15 cellular contexts compared by ENCODE assay signal in the genomic region with DNA sequence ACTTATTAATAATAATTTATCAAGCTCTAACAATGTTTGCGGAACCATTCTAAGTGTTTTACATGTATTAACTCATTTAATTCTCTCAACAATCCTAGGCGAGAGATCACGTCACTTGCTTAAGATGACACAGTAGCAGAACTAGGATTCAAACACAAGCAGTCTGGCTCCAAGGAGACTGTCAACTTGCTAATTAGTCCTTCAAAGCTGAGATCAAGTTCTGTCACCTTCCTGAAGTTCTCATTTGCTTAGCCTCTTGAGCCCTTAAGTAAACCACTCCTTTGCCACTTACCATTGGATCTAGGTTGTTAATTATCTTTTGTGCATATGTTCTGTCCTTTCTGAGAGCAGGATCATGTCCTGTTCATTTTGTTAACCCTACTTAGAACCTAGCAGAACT. TPM values are rescaled to one million over a fixed set of nuclear protein-coding genes. Genes with fewer than 3 reads are reported as not detected.
DNase-seq lines count a peak whose midpoint lies in the region; ATAC-seq and TF ChIP-seq lines count a peak whose summit lies in the region.
"Had no signal": no experiment of that assay in that cellular context is flagged by ENCODE, and none has a peak within 500 bp of the region (broad histone marks: within the 10 kb centered on the region; RNA-seq: fewer than 3 reads in every experiment).

No MANE protein-coding gene starts in this region.

- no peaks in the 10 kb centered on the region for H3K9me3 ChIP-seq in psoas muscle
- H3K9me3 ChIP-seq: gastroesophageal sphincter, right lobe of liver, vagina had no signal

- peaks cover 2% of the 10 kb centered on the region for H3K9me3 Mint-ChIP-seq in activated CD8-positive, alpha-beta T cell treated with anti-CD3 and anti-CD28 coated beads for 36 hours
- H3K9me3 Mint-ChIP-seq in activated CD8-positive, alpha-beta T cell treated with anti-CD3 and anti-CD28 coated beads, Interleukin-2, amount 10 ng/mL, durations not matched to agents 7 days and 5 days (ENCODE audit: insufficient read depth) = no peaks in the 10 kb centered on the region
- no peaks in the 10 kb centered on the region for H3K9me3 Mint-ChIP-seq in IgD-negative memory B cell
- no peaks in the 10 kb centered on the region for H3K9me3 Mint-ChIP-seq in activated naive CD8-positive, alpha-beta T cell treated with anti-CD3 and anti-CD28 coated beads, Interleukin-2, amount 10 ng/mL, durations not matched to agents 7 days and 5 days

- POLR2A ChIA-PET in activated CD8-positive, alpha-beta T cell treated with anti-CD3 and anti-CD28 coated beads for 36 hours (lab: Charles Lee) = interaction anchor here (0.5 to 1.5 kb wide), 4 partner anchors 42 to 85 kb away, joined by 3 read pairs; no protein-coding TSS in a partner anchor
- POLR2A ChIA-PET in activated CD8-positive, alpha-beta T cell treated with anti-CD3 and anti-CD28 coated beads, Interleukin-2, amount 10 ng/mL, durations not matched to agents 7 days and 5 days (lab: Charles Lee) = interaction anchor here (0.9 kb wide), 1 partner anchor 8 kb away, joined by 3 read pairs; no protein-coding TSS in a partner anchor
- POLR2A ChIA-PET in activated naive CD8-positive, alpha-beta T cell treated with anti-CD3 and anti-CD28 coated beads, Interleukin-2, amount 10 ng/mL, durations not matched to agents 7 days and 5 days (lab: Charles Lee) = interaction anchor here (0.8 to 1.3 kb wide), 3 partner anchors 8 to 57 kb away, joined by 4 to 6 read pairs (median 5); no protein-coding TSS in a partner anchor

- DNase-seq in activated CD8-positive, alpha-beta T cell treated with anti-CD3 and anti-CD28 coated beads for 36 hours = no peak
- DNase-seq in activated CD8-positive, alpha-beta T cell treated with anti-CD3 and anti-CD28 coated beads, Interleukin-2, amount 10 ng/mL, durations not matched to agents 7 days and 5 days = no peak
- no peak for DNase-seq in activated naive CD8-positive, alpha-beta T cell treated with anti-CD3 and anti-CD28 coated beads, Interleukin-2, amount 10 ng/mL, durations not matched to agents 7 days and 5 days
- DNase-seq in psoas muscle (no peak), SHP77 treated with DMSO at 0.1 percent for 48 hours (lab: John Stamatoyannopoulos, UW) (no peak)
- DNase-seq: Calu3, left colon, NCI-H526, PC-3, right lobe of liver had no signal

- H3K4me1 ChIP-seq in psoas muscle = peaks cover 62% of the 10 kb centered on the region

- peak overlapping the region; percentile 8 for H3K27ac ChIP-seq in psoas muscle
- H3K27ac ChIP-seq: gastroesophageal sphincter, right lobe of liver had no signal

- CTCF ChIA-PET in activated CD8-positive, alpha-beta T cell treated with anti-CD3 and anti-CD28 coated beads for 36 hours (lab: Charles Lee) = interaction anchor here (0.9 to 2.2 kb wide), 6 partner anchors 12 to 90 kb away, joined by 3 to 13 read pairs (median 6); a partner anchor contains a TSS
- CTCF ChIA-PET in activated CD8-positive, alpha-beta T cell treated with anti-CD3 and anti-CD28 coated beads, Interleukin-2, amount 10 ng/mL, durations not matched to agents 7 days and 5 days (lab: Charles Lee) = interaction anchor here (1.1 to 2.9 kb wide), 6 partner anchors 11 to 151 kb away, joined by 3 to 20 read pairs (median 5); a partner anchor contains a TSS

- H3K27ac Mint-ChIP-seq in activated CD8-positive, alpha-beta T cell treated with anti-CD3 and anti-CD28 coated beads for 36 hours = peak overlapping the region; percentile 82
- no peak overlapping the region for H3K27ac Mint-ChIP-seq in activated CD8-positive, alpha-beta T cell treated with anti-CD3 and anti-CD28 coated beads, Interleukin-2, amount 10 ng/mL, durations not matched to agents 7 days and 5 days
- peak overlapping the region in 2 of 3 donors; percentile 8 to 48 for H3K27ac Mint-ChIP-seq in IgD-negative memory B cell
- H3K27ac Mint-ChIP-seq in activated naive CD8-positive, alpha-beta T cell treated with anti-CD3 and anti-CD28 coated beads, Interleukin-2, amount 10 ng/mL, durations not matched to agents 7 days and 5 days = peak overlapping the region; percentile 17

- H3K4me1 Mint-ChIP-seq in activated CD8-positive, alpha-beta T cell treated with anti-CD3 and anti-CD28 coated beads for 36 hours (ENCODE audit: low read depth) = peaks cover 68% of the 10 kb centered on the region
- H3K4me1 Mint-ChIP-seq in activated CD8-positive, alpha-beta T cell treated with anti-CD3 and anti-CD28 coated beads, Interleukin-2, amount 10 ng/mL, durations not matched to agents 7 days and 5 days (ENCODE audit: low read depth) = peaks cover 67% of the 10 kb centered on the region
- H3K4me1 Mint-ChIP-seq in IgD-negative memory B cell = peaks cover 14 to 21% (median 16%) of the 10 kb centered on the region in 3 donors
- H3K4me1 Mint-ChIP-seq in activated naive CD8-positive, alpha-beta T cell treated with anti-CD3 and anti-CD28 coated beads, Interleukin-2, amount 10 ng/mL, durations not matched to agents 7 days and 5 days = peaks cover 37% of the 10 kb centered on the region

- peaks cover 5 to 26% of the 10 kb centered on the region in 2 donors for H3K36me3 ChIP-seq in psoas muscle (ENCODE audit: insufficient read depth in 1 of 2, low read depth in 1 of 2)

- H3K4me3 ChIP-seq in psoas muscle = no peak overlapping the region
- H3K4me3 ChIP-seq: right lobe of liver, vagina had no signal

- 78 to 96% (median 87%) methylated on average over 3 of the region's 3 CpGs for WGBS in psoas muscle, 3 donors

- H3K4me3 Mint-ChIP-seq in activated CD8-positive, alpha-beta T cell treated with anti-CD3 and anti-CD28 coated beads for 36 hours = no peak overlapping the region
- H3K4me3 Mint-ChIP-seq in activated CD8-positive, alpha-beta T cell treated with anti-CD3 and anti-CD28 coated beads, Interleukin-2, amount 10 ng/mL, durations not matched to agents 7 days and 5 days = no peak overlapping the region
- no peak overlapping the region for H3K4me3 Mint-ChIP-seq in IgD-negative memory B cell
- no peak overlapping the region for H3K4me3 Mint-ChIP-seq in activated naive CD8-positive, alpha-beta T cell treated with anti-CD3 and anti-CD28 coated beads, Interleukin-2, amount 10 ng/mL, durations not matched to agents 7 days and 5 days

- no peak for ATAC-seq in activated CD8-positive, alpha-beta T cell treated with anti-CD3 and anti-CD28 coated beads for 36 hours
- no peak for ATAC-seq in activated CD8-positive, alpha-beta T cell treated with anti-CD3 and anti-CD28 coated beads, Interleukin-2, amount 10 ng/mL, durations not matched to agents 7 days and 5 days
- ATAC-seq in activated naive CD8-positive, alpha-beta T cell treated with anti-CD3 and anti-CD28 coated beads, Interleukin-2, amount 10 ng/mL, durations not matched to agents 7 days and 5 days (ENCODE audit: low read depth) = no peak
- ATAC-seq in psoas muscle (peak in 2 of 4 donors; percentile 14 to 26), HG03442 (IDR thresholded peaks at IDR 0.05; ENCODE audit: unreplicated experiment) (no peak), HG03280 (IDR thresholded peaks at IDR 0.05; ENCODE audit: unreplicated experiment) (no peak)
- ATAC-seq: gastroesophageal sphincter, left colon, PC-3, right lobe of liver had no signal

- no peaks in the 10 kb centered on the region for H3K27me3 ChIP-seq in psoas muscle (ENCODE audit: insufficient read depth in 3 of 3, low read length in 2 of 3)
- H3K27me3 ChIP-seq: gastroesophageal sphincter, right lobe of liver, vagina had no signal

- no peaks in the 10 kb centered on the region for H3K27me3 Mint-ChIP-seq in activated CD8-positive, alpha-beta T cell treated with anti-CD3 and anti-CD28 coated beads for 36 hours
- no peaks in the 10 kb centered on the region for H3K27me3 Mint-ChIP-seq in activated CD8-positive, alpha-beta T cell treated with anti-CD3 and anti-CD28 coated beads, Interleukin-2, amount 10 ng/mL, durations not matched to agents 7 days and 5 days (ENCODE audit: low read depth)
- no peaks in the 10 kb centered on the region for H3K27me3 Mint-ChIP-seq in IgD-negative memory B cell
- no peaks in the 10 kb centered on the region for H3K27me3 Mint-ChIP-seq in activated naive CD8-positive, alpha-beta T cell treated with anti-CD3 and anti-CD28 coated beads, Interleukin-2, amount 10 ng/mL, durations not matched to agents 7 days and 5 days

- intact Hi-C loops in activated CD8-positive, alpha-beta T cell treated with anti-CD3 and anti-CD28 coated beads for 36 hours (cut with micrococcal nuclease) = no loop called here
- intact Hi-C loops in psoas muscle (cut with DNase I) = no loop called here

- no peak for TF ChIP-seq CTCF in activated CD8-positive, alpha-beta T cell treated with anti-CD3 and anti-CD28 coated beads for 36 hours (IDR thresholded peaks at IDR 0.05)
- TF ChIP-seq CTCF in psoas muscle (IDR thresholded peaks at IDR 0.05) = no peak

- H3K36me3 Mint-ChIP-seq in activated CD8-positive, alpha-beta T cell treated with anti-CD3 and anti-CD28 coated beads for 36 hours (ENCODE audit: low read depth) = peaks cover 30% of the 10 kb centered on the region
- peaks cover 30% of the 10 kb centered on the region for H3K36me3 Mint-ChIP-seq in activated CD8-positive, alpha-beta T cell treated with anti-CD3 and anti-CD28 coated beads, Interleukin-2, amount 10 ng/mL, durations not matched to agents 7 days and 5 days (ENCODE audit: low read depth)
- no peaks in the 10 kb centered on the region for H3K36me3 Mint-ChIP-seq in IgD-negative memory B cell
- H3K36me3 Mint-ChIP-seq in activated naive CD8-positive, alpha-beta T cell treated with anti-CD3 and anti-CD28 coated beads, Interleukin-2, amount 10 ng/mL, durations not matched to agents 7 days and 5 days = peaks cover 15% of the 10 kb centered on the region

RNA-seq across cellular contexts. Expression of a gene that starts 14.1 kb away (rescaled TPM):
- total RNA-seq in activated CD8-positive, alpha-beta T cell treated with anti-CD3 and anti-CD28 coated beads for 36 hours = 10 to 100 TPM; 90.6 to 93.4 TPM
- 10 to 100 TPM; 78.7 to 79.5 TPM for total RNA-seq in activated CD8-positive, alpha-beta T cell treated with anti-CD3 and anti-CD28 coated beads, Interleukin-2, amount 10 ng/mL, durations not matched to agents 7 days and 5 days
- 25.1 TPM for polyA plus RNA-seq in IgD-negative memory B cell
- 10 to 100 TPM; 78.6 to 79.8 TPM for total RNA-seq in activated naive CD8-positive, alpha-beta T cell treated with anti-CD3 and anti-CD28 coated beads, Interleukin-2, amount 10 ng/mL, durations not matched to agents 7 days and 5 days
- total RNA-seq in psoas muscle = 1,000 to 10,000 TPM in 1 of 4 donors, 100 to 1,000 TPM in 2, 10 to 100 TPM in 1; 56.5 to 1,905 (median 378) TPM
- polyA plus RNA-seq in psoas muscle = 100 to 1,000 TPM; 296 to 849 (median 675) TPM
